ENCODE assay signal across 28 cellular contexts in the genomic region with DNA sequence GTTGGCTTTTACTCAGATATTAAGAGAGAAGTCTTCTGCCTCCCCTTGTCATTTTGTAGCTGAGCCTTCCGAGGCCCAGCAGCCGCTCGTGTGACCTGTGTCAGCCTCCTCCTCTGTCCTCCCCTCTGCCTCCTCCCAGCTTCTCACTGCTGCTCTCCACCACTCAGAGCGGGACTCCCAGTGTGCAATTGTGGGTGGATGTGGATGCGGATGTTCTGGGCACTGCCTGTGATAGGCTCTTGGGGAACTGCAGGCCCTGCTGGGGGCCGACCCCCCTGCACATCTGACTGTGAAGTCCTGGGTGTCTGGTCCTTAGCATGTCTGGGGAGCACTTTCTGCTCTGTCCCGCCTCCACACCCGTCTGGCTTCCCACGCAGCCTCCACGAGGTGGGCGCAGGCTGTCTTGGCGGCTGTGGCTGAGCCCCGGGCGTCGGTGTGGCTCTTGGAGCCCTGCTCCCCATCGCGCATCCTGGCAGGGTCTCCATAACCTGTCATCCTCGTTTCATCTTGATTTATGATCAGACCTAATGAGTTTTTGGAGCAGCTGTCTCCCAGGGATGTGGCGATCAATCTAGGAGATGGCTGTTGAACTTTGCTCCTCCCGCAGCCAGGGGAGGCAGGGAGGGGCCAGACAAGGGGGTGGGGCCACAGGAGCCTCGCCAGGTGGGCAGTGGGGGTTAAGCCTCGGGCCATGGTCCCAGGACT. TPM values are rescaled to one million over a fixed set of nuclear protein-coding genes. Genes with fewer than 3 reads are reported as not detected.
DNase-seq lines count a peak whose midpoint lies in the region; ATAC-seq and TF ChIP-seq lines count a peak whose summit lies in the region.
"Had no signal": no experiment of that assay in that cellular context is flagged by ENCODE, and none has a peak within 500 bp of the region (broad histone marks: within the 10 kb centered on the region; RNA-seq: fewer than 3 reads in every experiment).

No MANE protein-coding gene starts in this region.

- TF ChIP-seq POLR2A in esophagus muscularis mucosa (IDR thresholded peaks at IDR 0.05; ENCODE audit: low read depth): no peak

- H3K27ac ChIP-seq in esophagus muscularis mucosa (replicated peaks in 1 of 4): no peak overlapping the region
- H3K27ac ChIP-seq: body of pancreas, neutrophil, psoas muscle, transverse colon, VCaP had no signal

- peak; percentile 71 for DNase-seq in BE2C
- DNase-seq in COLO668 (lab: John Stamatoyannopoulos, UW; ENCODE audit: unreplicated experiment): peak; percentile 70
- DNase-seq in NCI-H2171 treated with DMSO at 0.1 percent for 48 hours (lab: John Stamatoyannopoulos, UW): peak; percentile 86
- DNase-seq in left kidney (ENCODE audit: low read depth, low spot score): peak; percentile 95
- DNase-seq in NOMO-1 treated with DMSO at 0.1 percent for 48 hours (lab: John Stamatoyannopoulos, UW; ENCODE audit: unreplicated experiment): no peak
- no peak for DNase-seq in esophagus muscularis mucosa (ENCODE audit: extremely low spot score)
- DNase-seq: activated CD4-positive, alpha-beta T cell treated with anti-CD3 and anti-CD28 coated beads for 36 hours; activated CD8-positive, alpha-beta memory T cell treated with anti-CD3 and anti-CD28 coated beads, Interleukin-2, amount 50 U/mL, for 48 hours; activated CD8-positive, alpha-beta T cell treated with anti-CD3 and anti-CD28 coated beads for 36 hours; activated naive CD4-positive, alpha-beta T cell treated with anti-CD3 and anti-CD28 coated beads for 36 hours; body of pancreas; C1 segment of cervical spinal cord; COR-L47; foreskin fibroblast; islet precursor cell; left ventricle myocardium superior; NCI-H1092; NCI-H2029 treated with DMSO at 0.1 percent for 48 hours; psoas muscle; stimulated activated CD4-positive, alpha-beta T cell treated with anti-CD3 and anti-CD28 coated beads, Interleukin-4, amount 100 ng/mL, for 4 hours; SW 1271; T1000; transverse colon had no signal

- TF ChIP-seq EP300 in esophagus muscularis mucosa (IDR thresholded peaks at IDR 0.05): no peak

- TF ChIP-seq CTCF in BE2C (IDR thresholded peaks at IDR 0.05; ENCODE audit: low read depth, low read length) (no peak), esophagus muscularis mucosa (IDR thresholded peaks at IDR 0.05) (no peak)

- H3K4me1 ChIP-seq in BE2C: peaks cover 16% of the 10 kb centered on the region
- no peaks in the 10 kb centered on the region for H3K4me1 ChIP-seq in esophagus muscularis mucosa
- H3K4me1 ChIP-seq: body of pancreas, psoas muscle, transverse colon had no signal

- H3K9me3 ChIP-seq in BE2C (no peaks in the 10 kb centered on the region), esophagus muscularis mucosa (no peaks in the 10 kb centered on the region)
- H3K9me3 ChIP-seq: body of pancreas, neutrophil, psoas muscle, transverse colon had no signal

- H3K36me3 ChIP-seq in BE2C: peaks cover 7% of the 10 kb centered on the region; the same call in 1 of the 2 replicates
- peaks cover 0 to 46% (median 27%) of the 10 kb centered on the region in 4 donors for H3K36me3 ChIP-seq in esophagus muscularis mucosa
- H3K36me3 ChIP-seq: transverse colon had no signal

- ATAC-seq in HG02870 (IDR thresholded peaks at IDR 0.05; ENCODE audit: unreplicated experiment): no peak
- ATAC-seq: activated CD4-positive, alpha-beta T cell treated with anti-CD3 and anti-CD28 coated beads for 36 hours; activated CD8-positive, alpha-beta T cell treated with anti-CD3 and anti-CD28 coated beads for 36 hours; body of pancreas; left ventricle myocardium superior; psoas muscle; Right ventricle myocardium inferior had no signal

- 84% methylated on average over 22 of the region's 22 CpGs for WGBS in esophagus muscularis mucosa

- no peaks in the 10 kb centered on the region for H3K27me3 ChIP-seq in BE2C
- H3K27me3 ChIP-seq in esophagus muscularis mucosa: no peaks in the 10 kb centered on the region
- H3K27me3 ChIP-seq: body of pancreas, neutrophil, transverse colon had no signal

- H3K4me3 ChIP-seq in BE2C (ENCODE audit: low read depth, low read length) (no peak overlapping the region), esophagus muscularis mucosa (no peak overlapping the region)
- H3K4me3 ChIP-seq: body of pancreas, psoas muscle, transverse colon had no signal

- intact Hi-C loops in esophagus muscularis mucosa (cut with DNase I): no loop called here

RNA-seq across cellular contexts. Expression of gene GRIN2C, which starts 28.1 kb away (rescaled TPM):
- polyA plus RNA-seq in BE2C (2012; ENCODE audit: insufficient read depth, insufficient read length, low read depth): 0.11 TPM
- 1 to 10 TPM in 1 of 4 donors, under 1 TPM in 3; 0.17 to 2.5 (median 0.50) TPM for total RNA-seq in esophagus muscularis mucosa
- total RNA-seq: activated CD4-positive, alpha-beta T cell treated with anti-CD3 and anti-CD28 coated beads for 36 hours; activated CD8-positive, alpha-beta T cell treated with anti-CD3 and anti-CD28 coated beads for 36 hours; body of pancreas; NCI-H460 had no signal

RNA-seq across cellular contexts. Expression of gene FDXR, which starts 41.2 kb away (rescaled TPM):
- polyA plus RNA-seq in BE2C (2012; ENCODE audit: insufficient read depth, insufficient read length, low read depth): 13.3 TPM
- total RNA-seq in esophagus muscularis mucosa: 10 to 100 TPM in 1 of 4 donors, 1 to 10 TPM in 3; 4.9 to 10.6 (median 7.0) TPM

RNA-seq across cellular contexts. Expression of gene NAT9, which starts 55.4 kb away (rescaled TPM):
- 191 TPM for polyA plus RNA-seq in BE2C (2012; ENCODE audit: insufficient read depth, insufficient read length, low read depth)
- 10 to 100 TPM; 10.4 to 22.4 (median 17.7) TPM for total RNA-seq in esophagus muscularis mucosa

Comparison
In these comparisons a context has a peak if more than half of its experiments do, and no peak if none do; other contexts are left out.
1. DNase-seq: peak in BE2C (single experiment), COLO668 (single experiment), NCI-H2171 treated with DMSO at 0.1 percent for 48 hours (single experiment) and left kidney (single experiment); none in NOMO-1 treated with DMSO at 0.1 percent for 48 hours (single experiment) and esophagus muscularis mucosa (single experiment).